1 cellular context compared by ENCODE assay signal in genomic region chr13:106499113-106499512, GRCh38.
TF ChIP-seq lines count a peak whose summit lies in the region.

No MANE protein-coding gene starts in this region.

TF ChIP-seq in H1, 55 proteins besides CTCF, POLR2A, EP300 and RAD21:
- no peak for TF ChIP-seq HDAC6 (IDR thresholded peaks at IDR 0.05; ENCODE audit: low read depth, low read length)
- no peak for TF ChIP-seq POU5F1 (IDR thresholded peaks at IDR 0.05; ENCODE audit: low read depth, low read length)
- no peak for TF ChIP-seq TCF12 (IDR thresholded peaks at IDR 0.05; ENCODE audit: low read depth, low read length)
- TF ChIP-seq SIX5 (IDR thresholded peaks at IDR 0.05; ENCODE audit: low read depth, low read length) = no peak
- TF ChIP-seq CHD2 (IDR thresholded peaks at IDR 0.05; ENCODE audit: low read length) = no peak
- TF ChIP-seq BACH1 (IDR thresholded peaks at IDR 0.05; ENCODE audit: low read length) = peak; percentile 42; the same call in 1 of the 2 replicates
- TF ChIP-seq MAFK (IDR thresholded peaks at IDR 0.05; ENCODE audit: low read depth, low read length) = peak; percentile 6; the same call in 1 of the 2 replicates
